12 cellular contexts compared by ENCODE assay signal in the genomic region with DNA sequence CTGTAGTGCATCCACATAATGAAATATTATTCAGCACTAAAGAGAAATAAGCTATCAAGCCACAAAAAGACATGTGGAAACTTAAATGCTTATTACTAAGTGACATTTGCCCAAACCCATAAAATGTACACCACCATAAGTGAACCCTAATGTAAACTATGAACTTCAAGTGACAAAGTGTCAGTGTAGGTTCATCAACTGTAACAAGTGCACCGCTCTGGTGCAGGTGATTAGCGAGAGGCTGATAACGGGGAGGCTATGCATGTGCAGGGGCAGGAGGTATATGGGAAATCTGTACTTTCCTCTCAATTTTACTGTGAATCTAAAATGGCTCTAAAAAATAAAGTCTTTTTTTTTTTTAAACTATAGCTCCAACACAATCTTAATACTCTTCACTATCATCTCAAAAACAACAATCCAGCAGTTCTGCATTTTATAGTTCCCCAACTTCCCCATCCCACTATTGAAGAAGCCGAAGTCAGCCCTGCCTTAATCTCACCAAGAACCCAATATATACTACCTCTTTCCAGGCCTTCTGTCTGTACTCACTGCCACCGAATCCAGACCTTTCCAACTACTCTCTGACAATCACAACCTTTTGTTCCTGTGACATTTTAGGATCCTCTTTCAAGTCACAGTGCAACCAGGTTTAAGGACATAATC. TPM values are rescaled to one million over a fixed set of nuclear protein-coding genes. Genes with fewer than 3 reads are reported as not detected.
DNase-seq lines count a peak whose midpoint lies in the region; ATAC-seq and TF ChIP-seq lines count a peak whose summit lies in the region.
"Had no signal": no experiment of that assay in that cellular context is flagged by ENCODE, and none has a peak within 500 bp of the region (broad histone marks: within the 10 kb centered on the region; RNA-seq: fewer than 3 reads in every experiment).

No MANE protein-coding gene starts in this region.

- H3K27ac Mint-ChIP-seq in effector memory CD8-positive, alpha-beta T cell = peak overlapping the region; percentile 71 to 87

- H3K36me3 Mint-ChIP-seq in effector memory CD8-positive, alpha-beta T cell (ENCODE audit: insufficient read depth) = peaks cover 32% of the 10 kb centered on the region

- H3K4me3 Mint-ChIP-seq in effector memory CD8-positive, alpha-beta T cell = peak overlapping the region in 1 of 2 donors; percentile 38

- DNase-seq in Right ventricle myocardium superior (no peak), right atrium auricular region (ENCODE audit: low spot score) (no peak), SIG-M5 treated with dmso at 0.1 percent for 504 hours (lab: John Stamatoyannopoulos, UW; ENCODE audit: unreplicated experiment) (peak; percentile 80), upper lobe of right lung (no peak), EL (no peak), left colon (no peak)
- DNase-seq in effector memory CD8-positive, alpha-beta T cell = no peak
- no peak for DNase-seq in activated CD8-positive, alpha-beta memory T cell treated with anti-CD3 and anti-CD28 coated beads, Interleukin-2, amount 50 U/mL, for 48 hours
- DNase-seq: activated CD4-positive, alpha-beta T cell treated with anti-CD3 and anti-CD28 coated beads, Interleukin-2, amount 50 U/mL, for 1 hour; heart right ventricle; mesendoderm; NCI-H2081 had no signal

- ATAC-seq in Right ventricle myocardium superior (ENCODE audit: poor library complexity) (peak; percentile 34), upper lobe of right lung (peak; percentile 73), left colon (no peak)
- no peak for ATAC-seq in effector memory CD8-positive, alpha-beta T cell (replicated peaks)

- H3K4me3 ChIP-seq in right atrium auricular region (no peak overlapping the region), upper lobe of right lung (no peak overlapping the region)
- H3K4me3 ChIP-seq: heart right ventricle had no signal

- no peaks in the 10 kb centered on the region for H3K36me3 ChIP-seq in right atrium auricular region
- no peaks in the 10 kb centered on the region for H3K36me3 ChIP-seq in upper lobe of right lung

- TF ChIP-seq CTCF in right atrium auricular region (IDR thresholded peaks at IDR 0.05) (no peak), upper lobe of right lung (IDR thresholded peaks at IDR 0.05) (no peak)

- no peaks in the 10 kb centered on the region for H3K9me3 Mint-ChIP-seq in effector memory CD8-positive, alpha-beta T cell

- H3K27ac ChIP-seq in right atrium auricular region (no peak overlapping the region), upper lobe of right lung (no peak overlapping the region)

- intact Hi-C loops in Right ventricle myocardium superior (cut with DNase I) (no loop called here), upper lobe of right lung (cut with DNase I) (no loop called here), left colon (cut with DNase I, micrococcal nuclease) (no loop called here)

- peaks cover 0 to 40% of the 10 kb centered on the region in 2 donors for H3K4me1 ChIP-seq in right atrium auricular region
- H3K4me1 ChIP-seq in upper lobe of right lung = peaks cover 32% of the 10 kb centered on the region

- H3K4me1 Mint-ChIP-seq in effector memory CD8-positive, alpha-beta T cell (ENCODE audit: low read depth in 2 of 2) = peaks cover 38 to 73% of the 10 kb centered on the region in 2 donors

- H3K27me3 Mint-ChIP-seq in effector memory CD8-positive, alpha-beta T cell = no peaks in the 10 kb centered on the region

- no peaks in the 10 kb centered on the region for H3K27me3 ChIP-seq in right atrium auricular region
- H3K27me3 ChIP-seq in upper lobe of right lung = no peaks in the 10 kb centered on the region
- H3K27me3 ChIP-seq: heart right ventricle had no signal

- no peaks in the 10 kb centered on the region for H3K9me3 ChIP-seq in right atrium auricular region
- H3K9me3 ChIP-seq in upper lobe of right lung = no peaks in the 10 kb centered on the region
- H3K9me3 ChIP-seq: heart right ventricle had no signal

RNA-seq across cellular contexts. Expression of a gene that starts 22.6 kb away (rescaled TPM):
- total RNA-seq in Right ventricle myocardium superior (33.9 TPM), right atrium auricular region (10 to 100 TPM; 39.1 to 54.2 TPM), upper lobe of right lung (81.5 TPM), left colon (100 to 1,000 TPM in 1 of 2 donors, 10 to 100 TPM in 1; 93.5 to 104 TPM)

Comparison
In these comparisons a context has a peak if more than half of its experiments do, and no peak if none do; other contexts are left out.
1. ATAC-seq: peak in Right ventricle myocardium superior (single experiment) and upper lobe of right lung (single experiment); none in effector memory CD8-positive, alpha-beta T cell (single experiment) and left colon (single experiment).